27 cellular contexts compared by ENCODE assay signal in genomic region chr5:147075187-147075586, GRCh38.
"Had no signal": no experiment of that assay in that cellular context is flagged by ENCODE, and none has a peak within 500 bp of the region (broad histone marks: within the 10 kb centered on the region; RNA-seq: fewer than 3 reads in every experiment).

No MANE protein-coding gene starts in this region.

- H3K9me3 Mint-ChIP-seq: central memory CD8-positive, alpha-beta T cell; endodermal cell; nephron progenitor cell; stimulated activated naive B cell treated with anti-CD40 and anti-IgM and Interleukin-4, amounts not matched to agents 10 μg/mL and 1 μg/mL and 100 μg/mL, for 72 hours had no signal

- ATAC-seq: esophagus mucosa; gastrocnemius medialis; left colon; left ventricle myocardium superior; naive thymus-derived CD4-positive, alpha-beta T cell; psoas muscle; sciatic nerve; stimulated activated naive B cell treated with anti-CD40 and anti-IgM and Interleukin-4, amounts not matched to agents 10 μg/mL and 1 μg/mL and 100 μg/mL, for 72 hours had no signal

- H3K4me1 Mint-ChIP-seq: central memory CD8-positive, alpha-beta T cell; naive thymus-derived CD4-positive, alpha-beta T cell; nephron progenitor cell; stimulated activated naive B cell treated with anti-CD40 and anti-IgM and Interleukin-4, amounts not matched to agents 10 μg/mL and 1 μg/mL and 100 μg/mL, for 72 hours had no signal

- H3K27me3 Mint-ChIP-seq: stimulated activated naive B cell treated with anti-CD40 and anti-IgM and Interleukin-4, amounts not matched to agents 10 μg/mL and 1 μg/mL and 100 μg/mL, for 72 hours had no signal

- H3K27ac Mint-ChIP-seq: endodermal cell; naive thymus-derived CD4-positive, alpha-beta T cell; nephron progenitor cell; stimulated activated naive B cell treated with anti-CD40 and anti-IgM and Interleukin-4, amounts not matched to agents 10 μg/mL and 1 μg/mL and 100 μg/mL, for 72 hours had no signal

- DNase-seq: colonic mucosa; dermis blood vessel endothelial cell; effector CD4-positive, alpha-beta T cell; endodermal cell; gastrocnemius medialis; kidney; left colon; left ventricle myocardium superior; mesendoderm; naive thymus-derived CD4-positive, alpha-beta T cell; nephron progenitor cell; psoas muscle; spleen; stimulated activated CD4-positive, alpha-beta T cell treated with anti-CD3 and anti-CD28 coated beads, Interleukin-15, amount 100 ng/mL, for 24 hours; stimulated activated CD4-positive, alpha-beta T cell treated with anti-CD3 and anti-CD28 coated beads, Interleukin-1b, Interleukin-23, amount 100 ng/mL, for 48 hours; stimulated activated CD4-positive, alpha-beta T cell treated with anti-CD3 and anti-CD28 coated beads, Interleukin-4, amount 100 ng/mL, for 24 hours; stimulated activated naive B cell treated with anti-CD40 and anti-IgM and Interleukin-4, amounts not matched to agents 10 μg/mL and 1 μg/mL and 100 μg/mL, for 72 hours; stomach; tibial artery; upper lobe of left lung; uterus had no signal

- FAIRE-seq: endothelial cell of umbilical vein, kidney had no signal

- H3K27ac ChIP-seq: colonic mucosa, gastrocnemius medialis, parathyroid adenoma, psoas muscle, spleen, suprapubic skin, tibial artery, upper lobe of left lung, uterus had no signal

- H3K4me3 Mint-ChIP-seq: central memory CD8-positive, alpha-beta T cell; endodermal cell; naive thymus-derived CD4-positive, alpha-beta T cell; nephron progenitor cell; stimulated activated naive B cell treated with anti-CD40 and anti-IgM and Interleukin-4, amounts not matched to agents 10 μg/mL and 1 μg/mL and 100 μg/mL, for 72 hours had no signal

- H3K36me3 Mint-ChIP-seq: naive thymus-derived CD4-positive, alpha-beta T cell; stimulated activated naive B cell treated with anti-CD40 and anti-IgM and Interleukin-4, amounts not matched to agents 10 μg/mL and 1 μg/mL and 100 μg/mL, for 72 hours had no signal
